In genomic region chr19:14363203-14364097, GRCh38 we compare ENCODE assay signal across 8 cellular contexts. TPM values are rescaled to one million over a fixed set of nuclear protein-coding genes. Genes with fewer than 3 reads are reported as not detected.
DNase-seq lines count a peak whose midpoint lies in the region; ATAC-seq and TF ChIP-seq lines count a peak whose summit lies in the region.

No MANE protein-coding gene starts in this region.

- H3K4me3 ChIP-seq in MG63 = peak overlapping the region; percentile 39
- H3K4me3 ChIP-seq in fibroblast of lung (replicated peaks in 1 of 4; ENCODE audit: control extremely low read depth in 1 of 4, insufficient read depth in 1 of 4, low read depth in 3 of 4, low read length in 4 of 4) = peak overlapping the region; percentile 3 to 42 (median 14)
- H3K4me3 ChIP-seq in urinary bladder (ENCODE audit: low read depth, low read length) = peak overlapping the region; percentile 6

- POLR2A ChIA-PET in activated CD8-positive, alpha-beta T cell treated with anti-CD3 and anti-CD28 coated beads for 36 hours (lab: Charles Lee) = interaction anchor here (0.8 to 12.9 kb wide), 12 partner anchors 11 to 109 kb away, joined by 3 to 247 read pairs (median 4); partner anchors contain the start of genes ADGRE5 and DDX39A

- H4K20me1 ChIP-seq in fibroblast of lung (ENCODE audit: control insufficient read depth, extremely low read depth, insufficient read depth, low read length) = no peaks in the 10 kb centered on the region

- intact Hi-C loops in activated CD8-positive, alpha-beta T cell treated with anti-CD3 and anti-CD28 coated beads for 36 hours (cut with micrococcal nuclease) = no loop called here

- TF ChIP-seq CTCF in activated CD8-positive, alpha-beta T cell treated with anti-CD3 and anti-CD28 coated beads for 36 hours (IDR thresholded peaks at IDR 0.05) = no peak
- TF ChIP-seq CTCF in fibroblast of lung (conservative IDR thresholded peaks at IDR 0.05 in 1 of 2, IDR thresholded peaks at IDR 0.05 in 1 of 2; ENCODE audit: low read depth in 1 of 2, low read length in 2 of 2) = no peak

- H3K4me3 Mint-ChIP-seq in activated CD8-positive, alpha-beta T cell treated with anti-CD3 and anti-CD28 coated beads for 36 hours = peak overlapping the region; percentile 72
- H3K4me3 Mint-ChIP-seq in natural killer cell treated with Interleukin-12 subunit alpha and Interleukin-12 subunit beta and Interleukin-15 and Interleukin-18, amount 100 ng/mL, for 72 hours = peak overlapping the region; percentile 93

- ATAC-seq in activated CD8-positive, alpha-beta T cell treated with anti-CD3 and anti-CD28 coated beads for 36 hours = peak; percentile 57
- ATAC-seq in natural killer cell treated with Interleukin-12 subunit alpha and Interleukin-12 subunit beta and Interleukin-15 and Interleukin-18, amount 100 ng/mL, for 72 hours = peak; percentile 63 to 70

- H2AFZ ChIP-seq in fibroblast of lung (ENCODE audit: low read length) = peak overlapping the region; percentile 68

- peak overlapping the region; percentile 71 for H3K4me2 ChIP-seq in fibroblast of lung (ENCODE audit: extremely low read depth, insufficient read depth, low read length)

- no peaks in the 10 kb centered on the region for H3K36me3 ChIP-seq in MG63
- H3K36me3 ChIP-seq in fibroblast of lung (ENCODE audit: control insufficient read depth, insufficient read depth, low read length) = no peaks in the 10 kb centered on the region
- H3K36me3 ChIP-seq in urinary bladder (ENCODE audit: insufficient read depth) = no peaks in the 10 kb centered on the region

- H3K9me3 ChIP-seq in MG63 (no peaks in the 10 kb centered on the region), fibroblast of lung (ENCODE audit: control insufficient read depth, insufficient read depth, low read depth, low read length) (no peaks in the 10 kb centered on the region)

- H3K79me2 ChIP-seq in fibroblast of lung (ENCODE audit: control insufficient read depth, insufficient read depth, low read length) = no peaks in the 10 kb centered on the region

- H3K4me1 Mint-ChIP-seq in activated CD8-positive, alpha-beta T cell treated with anti-CD3 and anti-CD28 coated beads for 36 hours (ENCODE audit: low read depth) = peaks cover 50% of the 10 kb centered on the region
- H3K4me1 Mint-ChIP-seq in natural killer cell treated with Interleukin-12 subunit alpha and Interleukin-12 subunit beta and Interleukin-15 and Interleukin-18, amount 100 ng/mL, for 72 hours (ENCODE audit: low read depth in 2 of 2) = peaks cover 43 to 49% of the 10 kb centered on the region in 2 donors

- CTCF ChIA-PET in activated CD8-positive, alpha-beta T cell treated with anti-CD3 and anti-CD28 coated beads for 36 hours (lab: Charles Lee) = interaction anchor here (0.6 to 8.5 kb wide), 13 partner anchors 8 to 226 kb away, joined by 3 to 82 read pairs (median 4); partner anchors contain the start of gene ADGRE5

- peaks cover 4% of the 10 kb centered on the region for H3K9me3 Mint-ChIP-seq in activated CD8-positive, alpha-beta T cell treated with anti-CD3 and anti-CD28 coated beads for 36 hours
- H3K9me3 Mint-ChIP-seq in natural killer cell treated with Interleukin-12 subunit alpha and Interleukin-12 subunit beta and Interleukin-15 and Interleukin-18, amount 100 ng/mL, for 72 hours = no peaks in the 10 kb centered on the region

- DNase-seq in DMS79 treated with DMSO at 0.1 percent for 48 hours (lab: John Stamatoyannopoulos, UW) (peak; percentile 72), MG63 (peak; percentile 87), fibroblast of lung (ENCODE audit: low read depth in 2 of 2) (peak; percentile 60 to 68), NCI-H1048 (lab: John Stamatoyannopoulos, UW) (no peak), cerebellar nuclear complex (lab: John Stamatoyannopoulos, UW) (no peak)
- peak; percentile 84 for DNase-seq in activated CD8-positive, alpha-beta T cell treated with anti-CD3 and anti-CD28 coated beads for 36 hours
- DNase-seq in natural killer cell treated with Interleukin-12 subunit alpha and Interleukin-12 subunit beta and Interleukin-15 and Interleukin-18, amount 100 ng/mL, for 72 hours (ENCODE audit: low spot score) = peak; percentile 79

- H3K4me1 ChIP-seq in fibroblast of lung (ENCODE audit: control insufficient read depth, extremely low read depth, insufficient read depth, low read length) (peaks cover 9% of the 10 kb centered on the region), urinary bladder (ENCODE audit: insufficient read depth) (no peaks in the 10 kb centered on the region)

- no peaks in the 10 kb centered on the region for H3K27me3 Mint-ChIP-seq in activated CD8-positive, alpha-beta T cell treated with anti-CD3 and anti-CD28 coated beads for 36 hours
- no peaks in the 10 kb centered on the region for H3K27me3 Mint-ChIP-seq in natural killer cell treated with Interleukin-12 subunit alpha and Interleukin-12 subunit beta and Interleukin-15 and Interleukin-18, amount 100 ng/mL, for 72 hours

- H3K27ac ChIP-seq in fibroblast of lung (ENCODE audit: insufficient read depth, low read length) (peak overlapping the region; percentile 44), urinary bladder (ENCODE audit: low read depth) (no peak overlapping the region)

- H3K27me3 ChIP-seq in MG63 = no peaks in the 10 kb centered on the region
- H3K27me3 ChIP-seq in fibroblast of lung (ENCODE audit: control insufficient read depth, insufficient read depth, low read length) = no peaks in the 10 kb centered on the region

- H3K27ac Mint-ChIP-seq in activated CD8-positive, alpha-beta T cell treated with anti-CD3 and anti-CD28 coated beads for 36 hours = peak overlapping the region; percentile 92
- H3K27ac Mint-ChIP-seq in natural killer cell treated with Interleukin-12 subunit alpha and Interleukin-12 subunit beta and Interleukin-15 and Interleukin-18, amount 100 ng/mL, for 72 hours = peak overlapping the region; percentile 87 to 92

- peaks cover 6% of the 10 kb centered on the region for H3K36me3 Mint-ChIP-seq in activated CD8-positive, alpha-beta T cell treated with anti-CD3 and anti-CD28 coated beads for 36 hours (ENCODE audit: low read depth)
- no peaks in the 10 kb centered on the region for H3K36me3 Mint-ChIP-seq in natural killer cell treated with Interleukin-12 subunit alpha and Interleukin-12 subunit beta and Interleukin-15 and Interleukin-18, amount 100 ng/mL, for 72 hours

- H3K9ac ChIP-seq in fibroblast of lung (ENCODE audit: insufficient read depth, low read length) = peak overlapping the region; percentile 42

- 7% methylated on average over 34 of the region's 34 CpGs for WGBS in urinary bladder

RNA-seq across cellular contexts. Expression of gene ADGRE5, which starts 17.8 kb away (rescaled TPM):
- total RNA-seq in MG63 (2014; rRNA removed; shearing (Covaris generic); ENCODE audit: low replicate concordance) = 37.5 and 56.7 TPM in 2 replicates
- total RNA-seq in activated CD8-positive, alpha-beta T cell treated with anti-CD3 and anti-CD28 coated beads for 36 hours = 100 to 1,000 TPM; 185 to 186 TPM
- total RNA-seq in fibroblast of lung = 17.2 and 40.6 TPM in 2 replicates
- 32.9 and 46.3 TPM in 2 replicates for polyA plus RNA-seq in fibroblast of lung
- 72.6 and 94.0 TPM in 2 replicates for polyA plus RNA-seq in fibroblast of lung (2012)
- 117 and 134 TPM in 2 replicates for polyA minus RNA-seq in fibroblast of lung (ENCODE audit: low replicate concordance)
- 100 to 1,000 TPM; 348 to 798 TPM for total RNA-seq in natural killer cell treated with Interleukin-12 subunit alpha and Interleukin-12 subunit beta and Interleukin-15 and Interleukin-18, amount 100 ng/mL, for 72 hours
- 12.5 TPM for total RNA-seq in urinary bladder
- polyA plus RNA-seq in urinary bladder = 46.1 TPM

RNA-seq across cellular contexts. Expression of gene DDX39A, which starts 55.7 kb away (rescaled TPM):
- total RNA-seq in MG63 (2014; rRNA removed; shearing (Covaris generic); ENCODE audit: low replicate concordance) = 227 and 342 TPM in 2 replicates
- total RNA-seq in activated CD8-positive, alpha-beta T cell treated with anti-CD3 and anti-CD28 coated beads for 36 hours = 100 to 1,000 TPM; 217 to 226 TPM
- total RNA-seq in fibroblast of lung (28.5 and 36.5 TPM in 2 replicates), urinary bladder (24.0 TPM)
- polyA plus RNA-seq in fibroblast of lung (35.9 and 80.5 TPM in 2 replicates), urinary bladder (52.2 TPM)
- polyA plus RNA-seq in fibroblast of lung (2012) = 43.1 and 109 TPM in 2 replicates
- polyA minus RNA-seq in fibroblast of lung (ENCODE audit: low replicate concordance) = 46.7 and 131 TPM in 2 replicates
- total RNA-seq in natural killer cell treated with Interleukin-12 subunit alpha and Interleukin-12 subunit beta and Interleukin-15 and Interleukin-18, amount 100 ng/mL, for 72 hours = 100 to 1,000 TPM; 225 to 449 TPM

Comparison
In these comparisons a context has a peak if more than half of its experiments do, and no peak if none do; other contexts are left out.
1. DNase-seq: peak in DMS79 treated with DMSO at 0.1 percent for 48 hours (single experiment), MG63 (single experiment), activated CD8-positive, alpha-beta T cell treated with anti-CD3 and anti-CD28 coated beads for 36 hours (single experiment), fibroblast of lung (2 of 2) and natural killer cell treated with Interleukin-12 subunit alpha and Interleukin-12 subunit beta and Interleukin-15 and Interleukin-18, amount 100 ng/mL, for 72 hours (single experiment); none in NCI-H1048 (single experiment) and cerebellar nuclear complex (0 of 2).
2. Peak in every context shown above with its lines, with median percentiles within 50 percentile points of each other: H3K4me3 ChIP-seq.